Comparison of ENCODE assay signal across 27 cellular contexts in genomic region chrX:152993933-152994332, GRCh38. TPM values are rescaled to one million over a fixed set of nuclear protein-coding genes. Genes with fewer than 3 reads are reported as not detected.
DNase-seq lines count a peak whose midpoint lies in the region; ATAC-seq, FAIRE-seq and TF ChIP-seq lines count a peak whose summit lies in the region.
"Had no signal": no experiment of that assay in that cellular context is flagged by ENCODE, and none has a peak within 500 bp of the region (broad histone marks: within the 10 kb centered on the region; RNA-seq: fewer than 3 reads in every experiment).

PNMA5 (minus strand) TSS chrX:152994116; CDS start chrX:152991598, 2,518 bp downstream.

- intact Hi-C loops in GM12878 (cut with micrococcal nuclease; ENCODE audit: unreplicated experiment), result no loop called here
- intact Hi-C loops in testis (cut with DNase I; ENCODE audit: low total_unique reads), result no loop called here

- H3K4me1 ChIP-seq in GM23338 (ENCODE audit: insufficient read depth), result no peaks in the 10 kb centered on the region
- H3K4me1 ChIP-seq in GM12878 (ENCODE audit: control insufficient read depth, insufficient read depth, low read length), result peaks cover 4% of the 10 kb centered on the region
- H3K4me1 ChIP-seq in testis, result no peaks in the 10 kb centered on the region
- H3K4me1 ChIP-seq: A549, Caco-2 had no signal

- H3K4me3 ChIP-seq in GM23338 (no peak within 1 kb of the TSS), GM12878 (no peak within 1 kb of the TSS), testis (peak within 1 kb of the TSS in 1 of 2 donors; percentile 17)
- H3K4me3 ChIP-seq: A549; BLaER1 treated with 17β-estradiol and CSF1 and Interleukin-3, amounts not matched to agents 10 nM and 100 nM had no signal

- in situ Hi-C loops in GM12878 (cut with MboI), result no loop called here

- H3K4me3 Mint-ChIP-seq in GM23338, result 0 out of 3 replicates have a peak within 1 kb of the TSS, but pooled peaks have one; percentile 17
- H3K4me3 Mint-ChIP-seq: B cell; CD4-positive, alpha-beta T cell; CD8-positive, alpha-beta T cell had no signal

- peaks cover 7% of the 10 kb centered on the region for H3K27me3 Mint-ChIP-seq in GM23338 (ENCODE audit: insufficient read depth, low read depth, poor library complexity)
- H3K27me3 Mint-ChIP-seq: B cell; CD4-positive, alpha-beta T cell had no signal

- CTCF ChIA-PET in GM12878 (lab: Yijun Ruan, JAX), result interaction anchor here (0.6 kb wide), 1 partner anchor 614 kb away, joined by 3 read pairs; no protein-coding TSS in a partner anchor

- H3K36me3 ChIP-seq in GM23338 (ENCODE audit: insufficient read depth) (no peaks in the 10 kb centered on the region), GM12878 (ENCODE audit: control insufficient read depth in 2 of 2, insufficient read depth in 2 of 2, low read length in 1 of 2) (no peaks in the 10 kb centered on the region), testis (ENCODE audit: low read depth, missing control alignments) (no peaks in the 10 kb centered on the region)
- H3K36me3 ChIP-seq: BLaER1 treated with 17β-estradiol and CSF1 and Interleukin-3, amounts not matched to agents 10 nM and 100 nM had no signal

- H3K9me3 ChIP-seq in GM12878 (replicated peaks; ENCODE audit: control insufficient read depth, insufficient read depth, low read length), result no peaks in the 10 kb centered on the region; the same call in 2 of the 3 replicates
- no peaks in the 10 kb centered on the region for H3K9me3 ChIP-seq in testis
- H3K9me3 ChIP-seq: A549, Caco-2 had no signal

- H3K9ac ChIP-seq in GM12878 (ENCODE audit: control insufficient read depth, insufficient read depth, low read length), result no peak within 1 kb of the TSS
- H3K9ac ChIP-seq: BLaER1 treated with 17β-estradiol and CSF1 and Interleukin-3, amounts not matched to agents 10 nM and 100 nM had no signal

- no peaks in the 10 kb centered on the region; the same call in 2 of the 3 replicates for H3K9me3 Mint-ChIP-seq in GM23338
- H3K9me3 Mint-ChIP-seq: CD4-positive, alpha-beta T cell; CD8-positive, alpha-beta T cell had no signal

- 82% methylated on average over 30 of the region's 31 CpGs for WGBS in GM12878 (ENCODE audit: insufficient coverage, insufficient replicate concordance, low lambda C conversion rate, missing lambda C conversion rate)
- 51% methylated on average over 9 of the region's 31 CpGs; no CpG with 5 or more reads in 1 of the 2 donors for WGBS in testis, 2 donors

- peaks cover 3% of the 10 kb centered on the region for H3K4me1 Mint-ChIP-seq in GM23338

- no peaks in the 10 kb centered on the region for H3F3A ChIP-seq in GM23338 (replicated peaks; ENCODE audit: low read depth)

- H3K27ac ChIP-seq in GM23338 (ENCODE audit: low read depth), result no peak within 1 kb of the TSS
- H3K27ac ChIP-seq in GM12878 (ENCODE audit: control insufficient read depth, insufficient read depth), result no peak within 1 kb of the TSS
- no peak within 1 kb of the TSS for H3K27ac ChIP-seq in testis
- H3K27ac ChIP-seq: 22Rv1; A549; BLaER1 treated with 17β-estradiol and CSF1 and Interleukin-3, amounts not matched to agents 10 nM and 100 nM; C4-2B had no signal

- TF ChIP-seq POLR2A in GM12878 (IDR thresholded peaks at IDR 0.05; ENCODE audit: low read depth, low read length) (no peak), testis (IDR thresholded peaks at IDR 0.05) (no peak)

- H2AFZ ChIP-seq in GM23338 (no peak within 1 kb of the TSS), GM12878 (ENCODE audit: control insufficient read depth, low read depth, low read length) (no peak within 1 kb of the TSS)

- no peak for TF ChIP-seq RAD21 in GM12878 (IDR thresholded peaks at IDR 0.05; ENCODE audit: insufficient read depth, low read depth, low read length)

- no TSS peak for BruUV-seq in GM12878 (replicated peaks; lab: Mats Ljungman, UMichigan)

- DNase-seq in NCI-H510A (lab: John Stamatoyannopoulos, UW) (peak; percentile 5), NCI-H510A treated with DMSO at 0.1 percent for 48 hours (lab: John Stamatoyannopoulos, UW) (no peak), GM23338 (ENCODE audit: low spot score) (no peak), GM12878 (ENCODE audit: low read depth, low spot score) (no peak), testis (no peak), HUDEP-2 (lab: John Stamatoyannopoulos, UW; ENCODE audit: unreplicated experiment in 76 of 76) (no peak), GF-D8 (lab: John Stamatoyannopoulos, UW) (no peak), activated gamma-delta T cell treated with Interleukin-2 at 50 U/mL for 16 hours (no peak)
- DNase-seq: AML-193; Caco-2; Calu3; CD4-positive, alpha-beta T cell; CD8-positive, alpha-beta T cell; DMS79 treated with DMSO at 0.1 percent for 48 hours; EL; GDM1 had no signal

- H3K4me2 ChIP-seq in GM23338, result no peak within 1 kb of the TSS
- H3K4me2 ChIP-seq in GM12878 (ENCODE audit: control insufficient read depth, insufficient read depth), result no peak within 1 kb of the TSS
- H3K4me2 ChIP-seq: A549; BLaER1 treated with 17β-estradiol and CSF1 and Interleukin-3, amounts not matched to agents 10 nM and 100 nM had no signal

- H3K27me3 ChIP-seq in GM23338 (ENCODE audit: insufficient read depth) (no peaks in the 10 kb centered on the region), GM12878 (replicated peaks in 1 of 2; ENCODE audit: control insufficient read depth in 2 of 2, insufficient read depth in 2 of 2, low read length in 1 of 2) (no peaks in the 10 kb centered on the region), testis (no peaks in the 10 kb centered on the region)

- no peak within 1 kb of the TSS for H3K27ac Mint-ChIP-seq in GM23338
- H3K27ac Mint-ChIP-seq: B cell; CD4-positive, alpha-beta T cell; CD8-positive, alpha-beta T cell had no signal

- H4K20me1 ChIP-seq in GM23338 (replicated peaks; ENCODE audit: insufficient read depth), result no peaks in the 10 kb centered on the region
- H4K20me1 ChIP-seq in GM12878 (ENCODE audit: control insufficient read depth, insufficient read depth), result no peaks in the 10 kb centered on the region

- no peak for FAIRE-seq in GM12878 (lab: Jason Lieb, UNC)
- FAIRE-seq: A549, D721Med, GM12891, GM19239 had no signal

- no peak for ATAC-seq in GM23338
- no peak for ATAC-seq in GM12878
- ATAC-seq: A549; CD8-positive, alpha-beta T cell had no signal

- SMC1A ChIA-PET in GM12878 (lab: Charles Lee; ENCODE audit: uncharacterized antibody, unreplicated experiment), result no interaction called here

- TF ChIP-seq EP300 in GM12878 (IDR thresholded peaks at IDR 0.05; ENCODE audit: borderline replicate concordance in 1 of 2, control insufficient read depth in 1 of 2, low read depth in 2 of 2, low read length in 2 of 2), result no peak

- H3K36me3 Mint-ChIP-seq in GM23338 (ENCODE audit: low read depth), result no peaks in the 10 kb centered on the region
- H3K36me3 Mint-ChIP-seq: CD8-positive, alpha-beta T cell had no signal

- H3K79me2 ChIP-seq in GM23338 (replicated peaks; ENCODE audit: insufficient read depth) (no peaks in the 10 kb centered on the region), GM12878 (ENCODE audit: control insufficient read depth, insufficient read depth, low read length) (no peaks in the 10 kb centered on the region)

- RAD21 ChIA-PET in GM12878 (lab: Charles Lee; ENCODE audit: unreplicated experiment), result no interaction called here

- POLR2A ChIA-PET in GM12878 (lab: Charles Lee), result no interaction called here

- TF ChIP-seq CTCF in GM23338 (conservative IDR thresholded peaks at IDR 0.05; ENCODE audit: low read depth in 2 of 2), result no peak
- TF ChIP-seq CTCF in GM12878 (IDR thresholded peaks at IDR 0.05 in 2 of 3, conservative IDR thresholded peaks at IDR 0.05 in 1 of 3; ENCODE audit: control insufficient read depth in 2 of 3, extremely low read depth in 1 of 3, insufficient read depth in 1 of 3, low read depth in 3 of 3, low read length in 3 of 3), result no peak
- no peak for TF ChIP-seq CTCF in testis (IDR thresholded peaks at IDR 0.05)

- H3K9me2 ChIP-seq in GM23338 (ENCODE audit: insufficient read depth), result no peaks in the 10 kb centered on the region

TF ChIP-seq in GM12878, 131 proteins besides CTCF, POLR2A, EP300 and RAD21 (continues in another document):
- TF ChIP-seq TCF3 (IDR thresholded peaks at IDR 0.05; ENCODE audit: borderline replicate concordance, insufficient read depth, low read depth, low read length) (0 out of 2 replicates have a peak, but pooled peaks have one; percentile 24), IKZF2 (IDR thresholded peaks at IDR 0.05) (no peak)

RNA-seq across cellular contexts. Expression of gene PNMA5, which starts in this region (rescaled TPM):
- total RNA-seq in GM23338 (2014; rRNA removed; shearing (Covaris generic)), result 0.49 and 0.62 TPM in 2 replicates
- polyA plus RNA-seq in GM23338 (2016; fragmentation: Nextera tagmentation; extraction: Ambion mirVana), result 0.10 and 0.24 TPM in 2 replicates
- total RNA-seq in GM12878 (2013; cell fraction: nucleolus; rRNA removed), result not detected in 2 replicates
- not detected in 2 replicates for total RNA-seq in GM12878 (2014; rRNA removed)
- total RNA-seq in GM12878 (2014; rRNA removed; fragmentation: Illumina TruSeq; extraction: Trizol), result not detected in 2 replicates
- total RNA-seq in GM12878 (2021), result not detected in 2 replicates
- polyA plus RNA-seq in GM12878 (2011; ENCODE audit: low read depth), result not detected
- polyA plus RNA-seq in GM12878 (2011; rRNA removed), result not detected in 2 replicates
- polyA plus RNA-seq in GM12878 (2011; cell fraction: cytosol; rRNA removed), result not detected in 2 replicates
- not detected in 2 replicates for polyA plus RNA-seq in GM12878 (2011; cell fraction: nucleus; rRNA removed)
- not detected in 2 replicates for polyA plus RNA-seq in GM12878 (2012)
- 0.03 TPM in 1 of 2 replicates, not detected in the other for polyA plus RNA-seq in GM12878 (2014; fragmentation: Illumina TruSeq; extraction: Trizol)
- not detected for polyA plus RNA-seq in GM12878 (2014; fragmentation: Nextera tagmentation; extraction: Ambion mirVana)
- polyA plus RNA-seq in GM12878 (2014; rRNA removed), result not detected in 2 replicates
- polyA plus RNA-seq in GM12878 (2016; fragmentation: Nextera tagmentation; extraction: Ambion mirVana), result not detected
- not detected in 2 replicates for polyA minus RNA-seq in GM12878 (2011; rRNA and poly(A)+ RNA removed)
- polyA minus RNA-seq in GM12878 (2011; cell fraction: cytosol; rRNA and poly(A)+ RNA removed), result not detected in 2 replicates
- not detected in 2 replicates for polyA minus RNA-seq in GM12878 (2011; cell fraction: nucleus; rRNA and poly(A)+ RNA removed)
- 10 to 100 TPM; 13.0 to 13.9 TPM for total RNA-seq in testis
- 15.8 TPM for polyA plus RNA-seq in testis (ENCODE audit: insufficient read depth, low read depth, low replicate concordance)
- total RNA-seq: A172; Caco-2; Calu3; CD8-positive, alpha-beta T cell; G401 had no signal
- polyA plus RNA-seq: A549, BJ had no signal

Comparison
In these comparisons a context has a peak if more than half of its experiments do, and no peak if none do; other contexts are left out.
1. RNA of gene PNMA5 (polyA plus RNA-seq): 15.8 TPM in testis (single experiment); 0.10 to 0.24 TPM in GM23338 and 0.03 TPM in GM12878; every median in the first group is over 10 times any median in the second.